In the genomic region with DNA sequence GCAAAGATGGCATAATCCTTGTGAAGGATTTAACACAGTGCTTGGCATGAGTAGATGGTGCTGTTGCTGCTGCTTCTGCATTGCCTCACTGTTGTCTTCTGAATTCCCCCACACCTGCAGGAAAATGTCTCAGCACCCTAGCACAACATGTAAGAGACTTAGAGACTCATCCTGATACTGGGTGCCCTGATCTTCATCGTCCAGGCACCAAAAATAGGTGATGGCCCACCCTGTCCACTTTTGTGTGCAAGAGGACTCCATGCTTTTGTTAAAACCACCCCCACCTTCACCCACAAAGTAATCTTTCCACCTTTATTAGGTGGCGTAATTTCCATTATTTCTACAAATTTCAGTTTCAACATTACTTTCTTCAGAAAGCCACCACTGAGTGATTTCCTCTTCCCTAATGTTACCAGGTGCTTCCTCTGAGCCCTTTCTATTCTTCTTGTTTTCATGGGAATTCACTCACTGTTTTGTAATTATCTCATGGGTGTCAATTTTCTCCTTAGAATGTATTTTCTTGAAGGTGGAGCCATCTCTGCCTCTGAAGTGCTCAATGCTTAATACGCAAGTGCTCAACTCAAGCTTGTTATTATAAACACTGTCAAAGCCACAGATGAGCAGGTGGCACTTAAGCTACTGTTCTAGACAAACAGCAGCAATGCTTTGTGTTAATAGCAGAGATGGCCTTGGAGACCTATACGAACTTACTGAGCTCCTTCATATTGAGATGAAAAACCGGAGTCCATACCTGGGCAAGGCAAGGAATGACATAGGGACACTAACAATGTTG, we compare ENCODE assay signal across 18 cellular contexts.
DNase-seq lines count a peak whose midpoint lies in the region; ATAC-seq and TF ChIP-seq lines count a peak whose summit lies in the region.
"Had no signal": no experiment of that assay in that cellular context is flagged by ENCODE, and none has a peak within 500 bp of the region (broad histone marks: within the 10 kb centered on the region; RNA-seq: fewer than 3 reads in every experiment).

No MANE protein-coding gene starts in this region.

- H3K36me3 ChIP-seq in OCI-LY3 (replicated peaks; ENCODE audit: low read depth, low read length): no peaks in the 10 kb centered on the region
- H3K36me3 ChIP-seq: gastrocnemius medialis, transverse colon had no signal

- H2BK5ac ChIP-seq in H9 (ENCODE audit: insufficient read length, low read length): no peak overlapping the region

- no peaks in the 10 kb centered on the region for H3K23me2 ChIP-seq in H9 (ENCODE audit: insufficient read length, low read depth, low read length, poor library complexity, severe bottlenecking)

- WGBS in H9 (ENCODE audit: extremely low coverage, insufficient read length, low lambda C conversion rate): no CpG with 5 or more reads among the region's 5 CpGs

- no peak overlapping the region for H2BK15ac ChIP-seq in H9 (ENCODE audit: low read depth, low read length)

- no peak overlapping the region for H4K8ac ChIP-seq in H9 (replicated peaks; ENCODE audit: insufficient read length, low read depth, low read length)

- H3T11ph ChIP-seq in H9 (ENCODE audit: low read length): no peak overlapping the region

- TF ChIP-seq CTCF in OCI-LY3 (IDR thresholded peaks at IDR 0.05; ENCODE audit: low read depth, low read length) (no peak), H9 (conservative IDR thresholded peaks at IDR 0.05) (no peak), RWPE1 (conservative IDR thresholded peaks at IDR 0.05; ENCODE audit: low read depth) (no peak)

- H3K79me2 ChIP-seq in OCI-LY3 (ENCODE audit: low read length) (no peaks in the 10 kb centered on the region), H9 (ENCODE audit: insufficient read depth, low read length) (no peaks in the 10 kb centered on the region)

- peak overlapping the region; percentile 29 for H3K4me3 ChIP-seq in OCI-LY3 (ENCODE audit: low read length)
- H3K4me3 ChIP-seq: gastrocnemius medialis, lung, transverse colon had no signal

- CTCF ChIA-PET in RWPE1 (lab: Yijun Ruan, JAX): interaction anchor here (0.5 kb wide), 1 partner anchor 295 kb away, joined by 3 read pairs; no protein-coding TSS in a partner anchor

- H3K9ac ChIP-seq in OCI-LY3 (ENCODE audit: low read length) (no peak overlapping the region), H9 (ENCODE audit: extremely low read depth, insufficient read length, low read length) (no peak overlapping the region)
- H3K9ac ChIP-seq: SK-N-SH had no signal

- H3K4me3 Mint-ChIP-seq in H9: no peak overlapping the region
- H3K4me3 Mint-ChIP-seq: activated T-helper 1 cell treated with anti-CD3 and anti-CD28 coated beads, Interleukin-12 subunit alpha, Interleukin-12 subunit beta, Interleukin-2, Interleukin-4 antibody, amounts not matched to agents 30 ng/mL and 10 ng/mL and 1 ng/mL, durations not matched to agents 14 hours and 24 hours and 36 hours; nephron had no signal

- no peaks in the 10 kb centered on the region for H3K27me3 Mint-ChIP-seq in H9 (ENCODE audit: low read depth)

- H3K27ac ChIP-seq in OCI-LY3 (ENCODE audit: low read length): peak overlapping the region; percentile 38
- no peak overlapping the region for H3K27ac ChIP-seq in H9 (ENCODE audit: insufficient read length, low read depth, low read length)
- H3K27ac ChIP-seq in RWPE1: no peak overlapping the region
- H3K27ac ChIP-seq: C4-2B, gastrocnemius medialis, transverse colon had no signal

- H3K27me3 ChIP-seq in OCI-LY3 (ENCODE audit: low read depth, low read length) (no peaks in the 10 kb centered on the region), H9 (ENCODE audit: insufficient read depth, low read length) (no peaks in the 10 kb centered on the region)
- H3K27me3 ChIP-seq: gastrocnemius medialis, transverse colon had no signal

- H2AFZ ChIP-seq in OCI-LY3 (ENCODE audit: low read depth, low read length) (no peak overlapping the region), H9 (ENCODE audit: low read length) (no peak overlapping the region)

- H3K23ac ChIP-seq in H9 (ENCODE audit: insufficient read length, low read depth, low read length): no peak overlapping the region

- H3K4me1 Mint-ChIP-seq in H9: peaks cover 2 to 13% of the 10 kb centered on the region in 2 experiments
- H3K4me1 Mint-ChIP-seq: nephron had no signal

- no peak overlapping the region for H3K18ac ChIP-seq in H9 (ENCODE audit: insufficient read length, low read depth, low read length)

- DNase-seq in NCI-H1092 treated with DMSO at 0.1 percent for 48 hours (lab: John Stamatoyannopoulos, UW) (peak; percentile 20), H9 (no peak), NCI-H82 treated with DMSO at 0.1 percent for 48 hours (lab: John Stamatoyannopoulos, UW; ENCODE audit: unreplicated experiment) (no peak), NK-92 (lab: John Stamatoyannopoulos, UW; ENCODE audit: unreplicated experiment) (no peak), RWPE1 (ENCODE audit: low spot score) (no peak)
- DNase-seq: activated CD4-positive, alpha-beta T cell treated with anti-CD3 and anti-CD28 coated beads, Interleukin-2, amount 50 U/mL, for 4 hours; gastrocnemius medialis; NCI-H1048; right cardiac atrium; SK-N-SH; transverse colon had no signal

- H2BK12ac ChIP-seq in H9 (ENCODE audit: insufficient read length, low read depth, low read length): no peak overlapping the region

- no peak overlapping the region for H3K56ac ChIP-seq in H9 (ENCODE audit: insufficient read length, low read depth, low read length)

- no peaks in the 10 kb centered on the region for H3K36me3 Mint-ChIP-seq in H9 (ENCODE audit: insufficient read depth in 1 of 3, low read depth in 3 of 3)

- H2BK120ac ChIP-seq in H9 (ENCODE audit: low read depth, low read length, poor library complexity, severe bottlenecking): no peak overlapping the region

- ATAC-seq in GM18519 (IDR thresholded peaks at IDR 0.05; ENCODE audit: low FRiP score, unreplicated experiment) (peak; percentile 34), GM21528 (IDR thresholded peaks at IDR 0.05; ENCODE audit: low FRiP score, unreplicated experiment) (peak; percentile 52)
- ATAC-seq: gastrocnemius medialis, right cardiac atrium had no signal

- H3K4ac ChIP-seq in H9 (ENCODE audit: low read depth, low read length): no peak overlapping the region

- H3K27ac Mint-ChIP-seq in H9: no peak overlapping the region
- H3K27ac Mint-ChIP-seq: activated T-helper 1 cell treated with anti-CD3 and anti-CD28 coated beads, Interleukin-12 subunit alpha, Interleukin-12 subunit beta, Interleukin-2, Interleukin-4 antibody, amounts not matched to agents 30 ng/mL and 10 ng/mL and 1 ng/mL, durations not matched to agents 14 hours and 24 hours and 36 hours; nephron had no signal

- peak overlapping the region; percentile 62 for H3K4me2 ChIP-seq in OCI-LY3 (ENCODE audit: low read length)
- H3K4me2 ChIP-seq in H9 (ENCODE audit: insufficient read depth, insufficient read length, low read length): no peak overlapping the region
- H3K4me2 ChIP-seq: SK-N-SH had no signal

- H3K79me1 ChIP-seq in H9 (ENCODE audit: insufficient read depth, low read depth, low read length, poor library complexity, severe bottlenecking): no peaks in the 10 kb centered on the region

- peaks cover 61% of the 10 kb centered on the region for H3K4me1 ChIP-seq in OCI-LY3 (ENCODE audit: low read length)
- no peaks in the 10 kb centered on the region; the same call in 1 of the 2 replicates for H3K4me1 ChIP-seq in H9 (ENCODE audit: insufficient read depth, low read length)
- H3K4me1 ChIP-seq: gastrocnemius medialis, transverse colon had no signal

- H3K14ac ChIP-seq in H9 (ENCODE audit: insufficient read depth, low read length): no peak overlapping the region

- POLR2A ChIA-PET in RWPE1 (lab: Yijun Ruan, JAX; ENCODE audit: low non-redundant PET): no interaction called here

- H4K20me1 ChIP-seq in OCI-LY3 (ENCODE audit: insufficient read depth, low read length) (no peaks in the 10 kb centered on the region), H9 (ENCODE audit: control insufficient read depth, insufficient read depth, insufficient read length) (no peaks in the 10 kb centered on the region)

- H2BK20ac ChIP-seq in H9 (ENCODE audit: low read depth, low read length, poor library complexity, severe bottlenecking): no peak overlapping the region

- no peak overlapping the region for H2AK5ac ChIP-seq in H9 (ENCODE audit: insufficient read length, low read length)

- H3K9me3 ChIP-seq in OCI-LY3 (ENCODE audit: insufficient read depth, low read length) (no peaks in the 10 kb centered on the region), H9 (ENCODE audit: control insufficient read depth, low read depth, low read length) (no peaks in the 10 kb centered on the region)
- H3K9me3 ChIP-seq: gastrocnemius medialis, SK-N-SH, transverse colon had no signal

- no peaks in the 10 kb centered on the region for H3K9me3 Mint-ChIP-seq in H9
- H3K9me3 Mint-ChIP-seq: activated T-helper 1 cell treated with anti-CD3 and anti-CD28 coated beads, Interleukin-12 subunit alpha, Interleukin-12 subunit beta, Interleukin-2, Interleukin-4 antibody, amounts not matched to agents 30 ng/mL and 10 ng/mL and 1 ng/mL, durations not matched to agents 14 hours and 24 hours and 36 hours; nephron had no signal

- H4K91ac ChIP-seq in H9 (ENCODE audit: insufficient read length, low read depth, low read length): no peak overlapping the region

- no peak overlapping the region for H4K5ac ChIP-seq in H9 (ENCODE audit: insufficient read length, low read depth, low read length)
